Comparison of ENCODE assay signal across 39 cellular contexts in the genomic region with DNA sequence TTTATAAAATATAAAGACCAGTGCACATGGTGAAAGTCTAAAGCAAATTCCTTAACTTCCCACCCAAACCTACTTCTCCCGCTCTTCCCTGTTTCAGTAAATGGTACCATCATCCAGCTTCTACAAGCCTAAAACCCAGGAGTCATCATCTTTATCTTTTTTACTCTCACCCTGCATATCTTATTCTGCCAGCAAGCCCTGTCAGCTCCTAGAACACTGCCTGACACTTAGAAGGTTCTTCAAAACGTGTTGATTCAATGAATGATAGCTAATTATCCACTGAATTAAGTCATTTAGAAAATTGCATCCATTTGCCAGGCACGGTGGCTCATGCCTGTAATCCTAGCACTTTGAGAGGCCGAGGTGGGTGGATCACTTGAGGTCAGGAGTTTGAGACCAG.
"Had no signal": no experiment of that assay in that cellular context is flagged by ENCODE, and none has a peak within 500 bp of the region (broad histone marks: within the 10 kb centered on the region; RNA-seq: fewer than 3 reads in every experiment).

No MANE protein-coding gene starts in this region.

- H3K4me3 Mint-ChIP-seq: activated naive CD4-positive, alpha-beta T cell treated with anti-CD3 and anti-CD28 coated beads for 36 hours; activated naive CD4-positive, alpha-beta T cell treated with anti-CD3 and anti-CD28 coated beads, Interleukin-2, amount 10 ng/mL, durations not matched to agents 7 days and 5 days; activated naive CD4-positive, alpha-beta T cell treated with anti-CD3 and anti-CD28 coated beads, Interleukin-2, amount 50 U/mL, for 24 hours; activated naive CD8-positive, alpha-beta T cell; activated naive CD8-positive, alpha-beta T cell treated with anti-CD3 and anti-CD28 coated beads for 36 hours; activated naive CD8-positive, alpha-beta T cell treated with anti-CD3 and anti-CD28 coated beads, Interleukin-2, amount 10 ng/mL, durations not matched to agents 7 days and 5 days; activated naive CD8-positive, alpha-beta T cell treated with anti-CD3 and anti-CD28 coated beads, Interleukin-2, amount 50 U/mL, for 24 hours; activated T-cell treated with anti-CD3 and anti-CD28 coated beads, Interleukin-2, amount 50 U/mL, for 4 hours; activated T-cell treated with anti-CD3 and anti-CD28 coated beads, Interleukin-2, amount 50 U/mL, for 72 hours; activated T-helper 1 cell treated with anti-CD3 and anti-CD28 coated beads, Interleukin-12 subunit alpha, Interleukin-12 subunit beta, Interleukin-2, Interleukin-4 antibody, amounts not matched to agents 30 ng/mL and 10 ng/mL and 1 ng/mL, durations not matched to agents 14 hours and 24 hours and 36 hours; activated T-helper 17 cell treated with anti-CD3 and anti-CD28 coated beads, Interleukin-2, amount 50 U/mL, for 72 hours; brain; central memory CD8-positive, alpha-beta T cell had no signal

- H3K4me1 ChIP-seq: adrenal gland, ascending aorta, body of pancreas, breast epithelium, colonic mucosa had no signal

- H3K27me3 Mint-ChIP-seq: activated naive CD4-positive, alpha-beta T cell treated with anti-CD3 and anti-CD28 coated beads, Interleukin-2, amount 10 ng/mL, durations not matched to agents 7 days and 5 days; activated naive CD4-positive, alpha-beta T cell treated with anti-CD3 and anti-CD28 coated beads, Interleukin-2, amount 50 U/mL, for 24 hours; activated naive CD8-positive, alpha-beta T cell; activated naive CD8-positive, alpha-beta T cell treated with anti-CD3 and anti-CD28 coated beads for 36 hours; activated naive CD8-positive, alpha-beta T cell treated with anti-CD3 and anti-CD28 coated beads, Interleukin-2, amount 10 ng/mL, durations not matched to agents 7 days and 5 days; activated naive CD8-positive, alpha-beta T cell treated with anti-CD3 and anti-CD28 coated beads, Interleukin-2, amount 50 U/mL, for 24 hours; activated T-helper 17 cell treated with anti-CD3 and anti-CD28 coated beads, Interleukin-2, amount 50 U/mL, for 72 hours; brain; central memory CD8-positive, alpha-beta T cell had no signal

- H3K36me3 Mint-ChIP-seq: activated naive CD4-positive, alpha-beta T cell treated with anti-CD3 and anti-CD28 coated beads, Interleukin-2, amount 10 ng/mL, durations not matched to agents 7 days and 5 days; activated naive CD4-positive, alpha-beta T cell treated with anti-CD3 and anti-CD28 coated beads, Interleukin-2, amount 50 U/mL, for 24 hours; activated naive CD4-positive, alpha-beta T cell treated with anti-CD3 and anti-CD28 coated beads, Interleukin-2, amount 50 U/mL, for 72 hours; activated naive CD8-positive, alpha-beta T cell; activated naive CD8-positive, alpha-beta T cell treated with anti-CD3 and anti-CD28 coated beads for 36 hours; activated naive CD8-positive, alpha-beta T cell treated with anti-CD3 and anti-CD28 coated beads, Interleukin-2, amount 10 ng/mL, durations not matched to agents 7 days and 5 days; brain had no signal

- FAIRE-seq: astrocyte, bronchial epithelial cell, colon had no signal

- H3K27ac Mint-ChIP-seq: activated naive CD4-positive, alpha-beta T cell treated with anti-CD3 and anti-CD28 coated beads for 36 hours; activated naive CD4-positive, alpha-beta T cell treated with anti-CD3 and anti-CD28 coated beads, Interleukin-2, amount 10 ng/mL, durations not matched to agents 7 days and 5 days; activated naive CD4-positive, alpha-beta T cell treated with anti-CD3 and anti-CD28 coated beads, Interleukin-2, amount 50 U/mL, for 24 hours; activated naive CD4-positive, alpha-beta T cell treated with anti-CD3 and anti-CD28 coated beads, Interleukin-2, amount 50 U/mL, for 72 hours; activated naive CD8-positive, alpha-beta T cell; activated naive CD8-positive, alpha-beta T cell treated with anti-CD3 and anti-CD28 coated beads for 36 hours; activated naive CD8-positive, alpha-beta T cell treated with anti-CD3 and anti-CD28 coated beads, Interleukin-2, amount 10 ng/mL, durations not matched to agents 7 days and 5 days; activated naive CD8-positive, alpha-beta T cell treated with anti-CD3 and anti-CD28 coated beads, Interleukin-2, amount 50 U/mL, for 24 hours; activated T-cell treated with anti-CD3 and anti-CD28 coated beads, Interleukin-2, amount 50 U/mL, for 72 hours; activated T-helper 1 cell treated with anti-CD3 and anti-CD28 coated beads, Interleukin-12 subunit alpha, Interleukin-12 subunit beta, Interleukin-2, Interleukin-4 antibody, amounts not matched to agents 30 ng/mL and 10 ng/mL and 1 ng/mL, durations not matched to agents 14 hours and 24 hours and 36 hours; activated T-helper 17 cell treated with anti-CD3 and anti-CD28 coated beads, Interleukin-2, amount 50 U/mL, for 72 hours; activated T-helper 2 cell treated with anti-CD3 and anti-CD28 coated beads, Interferon-gamma antibody, Interleukin-2, Interleukin-4, amounts not matched to agents 10 μg/mL and 5 μg/mL and 100 μg/mL, durations not matched to agents 14 hours and 24 hours and 36 hours; brain had no signal

- H3K27me3 ChIP-seq: adrenal gland, ascending aorta, body of pancreas, brain microvascular endothelial cell, breast epithelium, cardiac muscle cell, colonic mucosa had no signal

- H3K27ac ChIP-seq: adrenal gland, ascending aorta, body of pancreas, brain microvascular endothelial cell, breast epithelium, cardiac muscle cell, colonic mucosa had no signal

- ATAC-seq: activated naive CD4-positive, alpha-beta T cell treated with anti-CD3 and anti-CD28 coated beads, Interleukin-2, amount 50 U/mL, for 72 hours; activated naive CD8-positive, alpha-beta T cell treated with anti-CD3 and anti-CD28 coated beads, Interleukin-2, amount 50 U/mL, for 24 hours; activated T-cell treated with anti-CD3 and anti-CD28 coated beads, Interleukin-2, amount 50 U/mL, for 4 hours; activated T-cell treated with anti-CD3 and anti-CD28 coated beads, Interleukin-2, amount 50 U/mL, for 72 hours; activated T-helper 17 cell treated with anti-CD3 and anti-CD28 coated beads, Interleukin-2, amount 50 U/mL, for 72 hours; body of pancreas had no signal

- H3K9me3 ChIP-seq: adrenal gland, ascending aorta, body of pancreas, breast epithelium, colonic mucosa had no signal

- H3K36me3 ChIP-seq: adrenal gland, ascending aorta, brain microvascular endothelial cell, breast epithelium, cardiac muscle cell, colonic mucosa had no signal

- DNase-seq: activated effector memory CD4-positive, alpha-beta T cell treated with anti-CD3 and anti-CD28 coated beads, Interleukin-2, amount 50 U/mL, for 16 hours; activated effector memory CD4-positive, alpha-beta T cell treated with Interleukin-2 at 50 U/mL for 16 hours; activated gamma-delta T cell; activated gamma-delta T cell treated with Interleukin-2 at 50 U/mL for 16 hours; activated naive CD4-positive, alpha-beta T cell; activated naive CD4-positive, alpha-beta T cell treated with anti-CD3 and anti-CD28 coated beads for 36 hours; activated naive CD4-positive, alpha-beta T cell treated with anti-CD3 and anti-CD28 coated beads, Interleukin-2, amount 10 ng/mL, durations not matched to agents 7 days and 5 days; activated naive CD4-positive, alpha-beta T cell treated with anti-CD3 and anti-CD28 coated beads, Interleukin-2, amount 50 U/mL, for 16 hours; activated naive CD4-positive, alpha-beta T cell treated with Interleukin-2 at 50 U/mL for 16 hours; activated naive CD8-positive, alpha-beta T cell treated with anti-CD3 and anti-CD28 coated beads for 36 hours; activated naive CD8-positive, alpha-beta T cell treated with anti-CD3 and anti-CD28 coated beads, Interleukin-2, amount 10 ng/mL, durations not matched to agents 7 days and 5 days; activated naive CD8-positive, alpha-beta T cell treated with anti-CD3 and anti-CD28 coated beads, Interleukin-2, amount 50 U/mL, for 24 hours; activated T-cell treated with anti-CD3 and anti-CD28 coated beads, Interleukin-2, amount 50 U/mL, for 4 hours; activated T-cell treated with anti-CD3 and anti-CD28 coated beads, Interleukin-2, amount 50 U/mL, for 48 hours; activated T-cell treated with anti-CD3 and anti-CD28 coated beads, Interleukin-2, amount 50 U/mL, for 72 hours; adrenal gland; amniotic stem cell; amygdala; aorta; body of pancreas; brain microvascular endothelial cell; caudate nucleus; central memory CD4-positive, alpha-beta T cell; cerebellar nuclear complex; colonic mucosa had no signal

- H3K4me3 ChIP-seq: adrenal gland, ascending aorta, body of pancreas, breast epithelium, cardiac muscle cell, colonic mucosa had no signal

- H3K4me1 Mint-ChIP-seq: activated naive CD4-positive, alpha-beta T cell treated with anti-CD3 and anti-CD28 coated beads, Interleukin-2, amount 10 ng/mL, durations not matched to agents 7 days and 5 days; activated naive CD4-positive, alpha-beta T cell treated with anti-CD3 and anti-CD28 coated beads, Interleukin-2, amount 50 U/mL, for 24 hours; activated naive CD8-positive, alpha-beta T cell treated with anti-CD3 and anti-CD28 coated beads for 36 hours; activated naive CD8-positive, alpha-beta T cell treated with anti-CD3 and anti-CD28 coated beads, Interleukin-2, amount 10 ng/mL, durations not matched to agents 7 days and 5 days; activated naive CD8-positive, alpha-beta T cell treated with anti-CD3 and anti-CD28 coated beads, Interleukin-2, amount 50 U/mL, for 24 hours; activated T-helper 17 cell treated with anti-CD3 and anti-CD28 coated beads, Interleukin-2, amount 50 U/mL, for 72 hours; brain; central memory CD8-positive, alpha-beta T cell had no signal

- H3K9me3 Mint-ChIP-seq: activated naive CD8-positive, alpha-beta T cell treated with anti-CD3 and anti-CD28 coated beads, Interleukin-2, amount 10 ng/mL, durations not matched to agents 7 days and 5 days; activated naive CD8-positive, alpha-beta T cell treated with anti-CD3 and anti-CD28 coated beads, Interleukin-2, amount 50 U/mL, for 24 hours; activated T-helper 1 cell treated with anti-CD3 and anti-CD28 coated beads, Interleukin-12 subunit alpha, Interleukin-12 subunit beta, Interleukin-2, Interleukin-4 antibody, amounts not matched to agents 30 ng/mL and 10 ng/mL and 1 ng/mL, durations not matched to agents 14 hours and 24 hours and 36 hours; activated T-helper 2 cell treated with anti-CD3 and anti-CD28 coated beads, Interferon-gamma antibody, Interleukin-2, Interleukin-4, amounts not matched to agents 10 μg/mL and 5 μg/mL and 100 μg/mL, durations not matched to agents 14 hours and 24 hours and 36 hours had no signal
